In the genomic region with DNA sequence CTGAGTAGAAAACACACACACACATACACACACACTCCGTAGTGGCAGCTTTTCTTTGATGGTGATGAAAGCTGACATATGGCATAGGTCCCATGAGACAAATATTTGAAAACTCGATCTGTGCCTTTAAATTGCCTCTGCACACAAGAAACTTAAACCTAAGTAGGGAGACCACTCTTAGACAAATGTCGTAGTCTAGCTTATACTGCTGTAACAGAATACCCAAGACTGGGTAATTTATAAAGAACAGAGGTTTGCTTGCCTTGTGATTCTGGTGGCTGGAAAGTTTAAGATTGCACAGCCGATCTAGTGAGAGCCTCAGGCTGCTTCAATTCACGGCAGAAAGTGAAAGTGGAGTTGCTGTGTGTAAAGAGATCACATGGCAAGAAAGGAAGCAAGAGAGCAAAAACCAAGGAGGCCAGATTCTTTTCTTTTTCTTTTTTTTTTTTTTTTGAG, we compare ENCODE assay signal across 8 cellular contexts.
DNase-seq lines count a peak whose midpoint lies in the region; ATAC-seq and TF ChIP-seq lines count a peak whose summit lies in the region.

No MANE protein-coding gene starts in this region.

- TF ChIP-seq POLR2A in IMR-90 (IDR thresholded peaks at IDR 0.05; ENCODE audit: low read depth, low read length), result no peak

- H3K56ac ChIP-seq in IMR-90 (ENCODE audit: extremely low read depth, insufficient read depth, low read length), result no peak overlapping the region

- dilution Hi-C loops in IMR-90 (cut with HindIII; ENCODE audit: low sequenced_read_pairs, unreplicated experiment), result no loop called here

- TF ChIP-seq RAD21 in IMR-90 (IDR thresholded peaks at IDR 0.05; ENCODE audit: low read length), result no peak

- no peak overlapping the region for H3K4ac ChIP-seq in IMR-90 (ENCODE audit: low read depth, low read length)

- H2AFZ ChIP-seq in IMR-90 (replicated peaks; ENCODE audit: low read length, poor library complexity), result no peak overlapping the region

- CTCF ChIA-PET in IMR-90 (lab: Yijun Ruan, JAX), result no interaction called here

- in situ Hi-C loops in IMR-90 (cut with MboI; ENCODE audit: low sequenced_read_pairs), result no loop called here

- H3K9ac ChIP-seq in BLaER1 treated with 17β-estradiol and CSF1 and Interleukin-3, amounts not matched to agents 10 nM and 100 nM, result peak overlapping the region in 10 of 11 experiments; percentile 15 to 69 (median 54); a peak in 17 of 22 replicates
- no peak overlapping the region for H3K9ac ChIP-seq in IMR-90 (ENCODE audit: low read depth, low read length)

- peak; percentile 59 for ATAC-seq in GM19455 (IDR thresholded peaks at IDR 0.05; ENCODE audit: unreplicated experiment)
- no peak for ATAC-seq in IMR-90 (ENCODE audit: low read depth)

- no peak overlapping the region for H2AK9ac ChIP-seq in IMR-90 (replicated peaks; ENCODE audit: low read depth, low read length, poor library complexity)

- POLR2A ChIA-PET in IMR-90 (lab: Charles Lee; ENCODE audit: unreplicated experiment), result no interaction called here

- H3K23ac ChIP-seq in IMR-90 (ENCODE audit: low read depth, low read length), result no peak overlapping the region

- no peaks in the 10 kb centered on the region for H3K36me3 ChIP-seq in BLaER1 treated with 17β-estradiol and CSF1 and Interleukin-3, amounts not matched to agents 10 nM and 100 nM
- H3K36me3 ChIP-seq in IMR-90 (ENCODE audit: control insufficient read depth, insufficient read depth, low read length) (no peaks in the 10 kb centered on the region), ascending aorta (no peaks in the 10 kb centered on the region)

- no peak overlapping the region for H2AK5ac ChIP-seq in IMR-90 (ENCODE audit: low read depth, low read length)

- H3K4me1 ChIP-seq in BLaER1 treated with 17β-estradiol and CSF1 and Interleukin-3, amounts not matched to agents 10 nM and 100 nM, result peaks cover 0 to 15% (median 9%) of the 10 kb centered on the region in 10 experiments; a peak in 12 of 20 replicates
- no peaks in the 10 kb centered on the region for H3K4me1 ChIP-seq in IMR-90 (ENCODE audit: control insufficient read depth, insufficient read depth, low read length)
- H3K4me1 ChIP-seq in ascending aorta, result no peaks in the 10 kb centered on the region
- peaks cover 16% of the 10 kb centered on the region for H3K4me1 ChIP-seq in mononuclear cell (ENCODE audit: insufficient read depth, low read length)

- no peak overlapping the region for H2BK5ac ChIP-seq in IMR-90 (ENCODE audit: low read depth, low read length, poor library complexity, severe bottlenecking)

- peak overlapping the region; percentile 1 to 59 (median 11); a peak in 11 of 22 replicates for H3K27ac ChIP-seq in BLaER1 treated with 17β-estradiol and CSF1 and Interleukin-3, amounts not matched to agents 10 nM and 100 nM
- H3K27ac ChIP-seq in IMR-90 (ENCODE audit: insufficient read depth, low read length) (no peak overlapping the region), ascending aorta (no peak overlapping the region)

- no peak overlapping the region for H2BK120ac ChIP-seq in IMR-90 (ENCODE audit: low read depth, low read length)

- no peak overlapping the region for H4K8ac ChIP-seq in IMR-90 (ENCODE audit: low read depth in 2 of 2, low read length in 2 of 2)

- TF ChIP-seq CTCF in IMR-90 (conservative IDR thresholded peaks at IDR 0.05; ENCODE audit: low read depth, low read length) (no peak), ascending aorta (IDR thresholded peaks at IDR 0.05) (no peak)

- no peak overlapping the region for H4K5ac ChIP-seq in IMR-90 (ENCODE audit: low read depth, low read length)

- no peaks in the 10 kb centered on the region for H3K79me1 ChIP-seq in IMR-90 (ENCODE audit: low read depth in 1 of 2, low read length in 2 of 2)

- H3K4me2 ChIP-seq in BLaER1 treated with 17β-estradiol and CSF1 and Interleukin-3, amounts not matched to agents 10 nM and 100 nM, result peak overlapping the region; percentile 49 to 83 (median 69)
- no peak overlapping the region for H3K4me2 ChIP-seq in IMR-90 (ENCODE audit: low read depth, low read length)

- H3K9me1 ChIP-seq in IMR-90 (ENCODE audit: insufficient read depth, low read length), result no peaks in the 10 kb centered on the region

- no TSS peak for BruUV-seq in IMR-90 (replicated peaks; lab: Mats Ljungman, UMichigan)

- intact Hi-C loops in IMR-90 (cut with micrococcal nuclease) (no loop called here), ascending aorta (cut with DNase I) (no loop called here)

- WGBS in IMR-90 (ENCODE audit: extremely low coverage in 2 of 2, insufficient read length in 1 of 2), 2 experiments, result no CpG with 5 or more reads among the region's 5 CpGs

- 0 out of 22 replicates have a peak, but pooled peaks cover 0 to 2% (median 0%) of the 10 kb centered on the region in 11 experiments for H3K9me3 ChIP-seq in BLaER1 treated with 17β-estradiol and CSF1 and Interleukin-3, amounts not matched to agents 10 nM and 100 nM (replicated peaks in 1 of 11)
- H3K9me3 ChIP-seq in IMR-90 (ENCODE audit: control insufficient read depth, insufficient read depth, low read length) (no peaks in the 10 kb centered on the region; the same call in 1 of the 2 replicates), ascending aorta (no peaks in the 10 kb centered on the region), mononuclear cell (ENCODE audit: low read depth, low read length) (no peaks in the 10 kb centered on the region)

- H3K18ac ChIP-seq in IMR-90 (ENCODE audit: low read depth, low read length), result no peak overlapping the region

- no peaks in the 10 kb centered on the region for H3K27me3 ChIP-seq in BLaER1 treated with 17β-estradiol and CSF1 and Interleukin-3, amounts not matched to agents 10 nM and 100 nM
- H3K27me3 ChIP-seq in IMR-90 (ENCODE audit: control insufficient read depth, insufficient read depth, low read length), result no peaks in the 10 kb centered on the region
- H3K27me3 ChIP-seq in ascending aorta, result no peaks in the 10 kb centered on the region
- no peaks in the 10 kb centered on the region for H3K27me3 ChIP-seq in mononuclear cell (ENCODE audit: insufficient read depth, low read length)

- DNase-seq in IMR-90 (peak; percentile 5), ascending aorta (ENCODE audit: low spot score in 2 of 2) (no peak), NCI-H128 (lab: John Stamatoyannopoulos, UW; ENCODE audit: unreplicated experiment) (no peak), NCI-H2227 (lab: John Stamatoyannopoulos, UW; ENCODE audit: unreplicated experiment) (no peak)
- DNase-seq in activated CD8-positive, alpha-beta memory T cell treated with anti-CD3 and anti-CD28 coated beads, Interleukin-2, amount 50 U/mL, for 4 hours, result no peak

- no peak overlapping the region for H2BK15ac ChIP-seq in IMR-90 (ENCODE audit: low read depth, low read length)

- H3K4me3 ChIP-seq in BLaER1 treated with 17β-estradiol and CSF1 and Interleukin-3, amounts not matched to agents 10 nM and 100 nM, result peak overlapping the region; percentile 25 to 58 (median 42); a peak in 13 of 20 replicates
- H3K4me3 ChIP-seq in IMR-90 (ENCODE audit: insufficient read depth, low read depth, low read length), result 0 out of 2 replicates have a peak overlapping the region, but pooled peaks have one; percentile 4
- H3K4me3 ChIP-seq in ascending aorta, result peak overlapping the region; percentile 31 to 38
- H3K4me3 ChIP-seq in mononuclear cell (ENCODE audit: low read length), result peak overlapping the region; percentile 12

- no peak overlapping the region for H3K14ac ChIP-seq in IMR-90 (replicated peaks; ENCODE audit: low read depth, low read length)

- H4K20me1 ChIP-seq in BLaER1 treated with 17β-estradiol and CSF1 and Interleukin-3, amounts not matched to agents 10 nM and 100 nM, result no peaks in the 10 kb centered on the region
- no peaks in the 10 kb centered on the region for H4K20me1 ChIP-seq in IMR-90 (ENCODE audit: insufficient read depth, low read length)

- H4K91ac ChIP-seq in IMR-90 (ENCODE audit: insufficient read depth, low read depth, low read length), result no peak overlapping the region; the same call in 1 of the 2 replicates

- H2BK20ac ChIP-seq in IMR-90 (ENCODE audit: low read depth, low read length), result no peak overlapping the region

TF ChIP-seq in IMR-90, 13 proteins besides CTCF, POLR2A, EP300 and RAD21:
- TF ChIP-seq RCOR1 (IDR thresholded peaks at IDR 0.05; ENCODE audit: insufficient replicate concordance, low read length) (no peak), SMC3 (IDR thresholded peaks at IDR 0.05; ENCODE audit: low read depth, low read length) (no peak), MXI1 (IDR thresholded peaks at IDR 0.05; ENCODE audit: borderline replicate concordance, low read depth, low read length) (no peak), MAFK (IDR thresholded peaks at IDR 0.05; ENCODE audit: low read depth, low read length) (no peak), NFE2L2 (IDR thresholded peaks at IDR 0.05; ENCODE audit: low read depth, low read length) (no peak), FOS (IDR thresholded peaks at IDR 0.05; ENCODE audit: low read depth, low read length) (no peak), CHD1 (IDR thresholded peaks at IDR 0.05; ENCODE audit: low read depth, low read length) (no peak)
- TF ChIP-seq, protein P1, sequence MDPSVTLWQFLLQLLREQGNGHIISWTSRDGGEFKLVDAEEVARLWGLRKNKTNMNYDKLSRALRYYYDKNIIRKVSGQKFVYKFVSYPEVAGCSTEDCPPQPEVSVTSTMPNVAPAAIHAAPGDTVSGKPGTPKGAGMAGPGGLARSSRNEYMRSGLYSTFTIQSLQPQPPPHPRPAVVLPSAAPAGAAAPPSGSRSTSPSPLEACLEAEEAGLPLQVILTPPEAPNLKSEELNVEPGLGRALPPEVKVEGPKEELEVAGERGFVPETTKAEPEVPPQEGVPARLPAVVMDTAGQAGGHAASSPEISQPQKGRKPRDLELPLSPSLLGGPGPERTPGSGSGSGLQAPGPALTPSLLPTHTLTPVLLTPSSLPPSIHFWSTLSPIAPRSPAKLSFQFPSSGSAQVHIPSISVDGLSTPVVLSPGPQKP (IDR thresholded peaks at IDR 0.05; ENCODE audit: borderline replicate concordance, low read depth, low read length), result no peak
- TF ChIP-seq, protein P2, sequence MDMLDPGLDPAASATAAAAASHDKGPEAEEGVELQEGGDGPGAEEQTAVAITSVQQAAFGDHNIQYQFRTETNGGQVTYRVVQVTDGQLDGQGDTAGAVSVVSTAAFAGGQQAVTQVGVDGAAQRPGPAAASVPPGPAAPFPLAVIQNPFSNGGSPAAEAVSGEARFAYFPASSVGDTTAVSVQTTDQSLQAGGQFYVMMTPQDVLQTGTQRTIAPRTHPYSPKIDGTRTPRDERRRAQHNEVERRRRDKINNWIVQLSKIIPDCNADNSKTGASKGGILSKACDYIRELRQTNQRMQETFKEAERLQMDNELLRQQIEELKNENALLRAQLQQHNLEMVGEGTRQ (IDR thresholded peaks at IDR 0.05; ENCODE audit: low read depth, low read length), result no peak

Comparison
In these comparisons a context has a peak if more than half of its experiments do, and no peak if none do; other contexts are left out.
1. H3K27ac ChIP-seq: peak in BLaER1 treated with 17β-estradiol and CSF1 and Interleukin-3, amounts not matched to agents 10 nM and 100 nM (11 of 11); none in IMR-90 (single experiment) and ascending aorta (0 of 2).
2. Peak in every context shown above with its lines, with median percentiles within 50 percentile points of each other: H3K4me3 ChIP-seq.